Comparison of ENCODE assay signal across 5 cellular contexts in the genomic region with DNA sequence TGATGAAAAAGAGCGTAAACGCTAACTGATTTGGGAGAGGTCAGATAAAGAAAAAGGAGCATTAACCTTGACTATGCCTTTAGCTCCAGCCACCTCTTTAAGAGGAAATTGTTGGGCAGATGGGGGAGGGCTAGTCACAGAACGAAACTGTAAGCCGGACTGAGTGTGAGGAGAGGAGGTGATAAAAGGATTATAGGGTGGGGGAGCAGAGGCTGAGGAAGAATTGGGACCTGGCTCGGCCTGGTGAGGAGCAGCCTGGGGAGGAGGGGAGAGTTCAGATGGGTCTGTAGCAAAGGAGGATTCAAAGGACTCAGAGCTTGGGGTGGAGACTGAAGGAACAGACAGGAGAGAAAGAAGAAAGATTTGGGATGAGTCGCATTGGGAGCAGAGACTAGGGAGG. TPM values are rescaled to one million over a fixed set of nuclear protein-coding genes. Genes with fewer than 3 reads are reported as not detected.
"Had no signal": no experiment of that assay in that cellular context is flagged by ENCODE, and none has a peak within 500 bp of the region (broad histone marks: within the 10 kb centered on the region; RNA-seq: fewer than 3 reads in every experiment).

No MANE protein-coding gene starts in this region.

RNA-seq across cellular contexts. Expression of a gene that starts 5.9 kb away (rescaled TPM):
- total RNA-seq: H1, H9, HT-29, IMR-90 had no signal
- polyA plus RNA-seq: GM23338, IMR-90 had no signal
